Comparison of ENCODE assay signal across 22 cellular contexts in the genomic region with DNA sequence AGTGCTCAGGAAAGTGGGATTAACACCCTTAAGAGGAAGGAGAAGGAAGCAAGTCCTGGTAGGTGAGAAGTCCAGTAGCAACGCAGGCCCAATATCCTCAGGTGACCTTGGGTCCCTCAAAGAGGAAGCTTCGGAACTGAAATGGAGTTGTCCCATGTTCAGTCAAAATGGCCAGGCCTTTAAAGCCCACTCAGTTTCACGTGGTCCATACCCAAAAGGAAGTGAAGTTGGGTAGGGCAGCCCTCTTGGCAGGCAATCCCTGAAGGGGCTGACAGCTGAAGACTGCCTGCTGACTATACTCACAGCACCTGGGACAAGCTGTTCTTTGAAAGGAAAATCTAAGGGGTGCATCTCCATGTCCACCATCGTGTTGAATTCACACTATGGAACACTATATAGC. TPM values are rescaled to one million over a fixed set of nuclear protein-coding genes. Genes with fewer than 3 reads are reported as not detected.
DNase-seq lines count a peak whose midpoint lies in the region; ATAC-seq, FAIRE-seq and TF ChIP-seq lines count a peak whose summit lies in the region.
"Had no signal": no experiment of that assay in that cellular context is flagged by ENCODE, and none has a peak within 500 bp of the region (broad histone marks: within the 10 kb centered on the region; RNA-seq: fewer than 3 reads in every experiment).

No MANE protein-coding gene starts in this region.

- H3K4me1 ChIP-seq in upper lobe of left lung = peaks cover 17 to 41% (median 29%) of the 10 kb centered on the region in 4 donors
- H3K4me1 ChIP-seq: SJCRH30 had no signal

- 40 to 50% methylated on average over 3 to 4 of the region's 4 CpGs for WGBS in upper lobe of left lung, 2 donors

- TF ChIP-seq EP300 in upper lobe of left lung (IDR thresholded peaks at IDR 0.05) = no peak

- DNase-seq in GM19239 (ENCODE audit: insufficient read length, low spot score) (no peak), WTC11 (ENCODE audit: low spot score) (no peak), memory B cell (ENCODE audit: low spot score in 2 of 2) (no peak), upper lobe of left lung (peak in 1 of 2 donors; percentile 45), foreskin fibroblast (no peak), COLO829 (ENCODE audit: low spot score) (no peak)
- DNase-seq in activated CD4-positive, alpha-beta T cell treated with anti-CD3 and anti-CD28 coated beads for 48 hours = no peak
- DNase-seq: effector CD8-positive, alpha-beta T cell; naive thymus-derived CD8-positive, alpha-beta T cell; NCI-H187; NCI-H82; posterior cingulate gyrus; SJCRH30; stimulated activated CD4-positive, alpha-beta T cell treated with anti-CD3 and anti-CD28 coated beads, Interleukin-2, amount 100 ng/mL, for 24 hours; stimulated activated naive CD4-positive, alpha-beta T cell treated with Interleukin-2 at 50 U/mL for 16 hours; trophoblast cell had no signal

- H3K4me1 Mint-ChIP-seq in WTC11 (peaks cover 38% of the 10 kb centered on the region), memory B cell (peaks cover 41% of the 10 kb centered on the region)

- H3K9me3 Mint-ChIP-seq in WTC11 (no peaks in the 10 kb centered on the region), memory B cell (no peaks in the 10 kb centered on the region)
- H3K9me3 Mint-ChIP-seq: activated naive CD4-positive, alpha-beta T cell treated with anti-CD3 and anti-CD28 coated beads, Interleukin-2, amount 50 U/mL, for 72 hours; naive thymus-derived CD8-positive, alpha-beta T cell; T-helper 1 cell treated with Interleukin-12 subunit alpha and Interleukin-12 subunit beta and Interleukin-4 antibody, amounts not matched to agents 30 μg/mL and 1 μg/mL, for 36 hours had no signal

- H3K27me3 Mint-ChIP-seq in WTC11 (ENCODE audit: low read depth) = peaks cover 34% of the 10 kb centered on the region
- no peaks in the 10 kb centered on the region for H3K27me3 Mint-ChIP-seq in memory B cell
- H3K27me3 Mint-ChIP-seq: naive thymus-derived CD8-positive, alpha-beta T cell had no signal

- H3K4me3 Mint-ChIP-seq in WTC11 = peak overlapping the region; percentile 10; the same call in 1 of the 2 replicates
- peak overlapping the region; percentile 56 for H3K4me3 Mint-ChIP-seq in memory B cell
- H3K4me3 Mint-ChIP-seq: T-helper 1 cell treated with Interleukin-12 subunit alpha and Interleukin-12 subunit beta and Interleukin-4 antibody, amounts not matched to agents 30 μg/mL and 1 μg/mL, for 36 hours had no signal

- H3K27me3 ChIP-seq in upper lobe of left lung = no peaks in the 10 kb centered on the region
- H3K27me3 ChIP-seq: esophagus muscularis mucosa, SJCRH30 had no signal

- POLR2A ChIA-PET in WTC11 (lab: Charles Lee) = interaction anchor here (0.6 kb wide), 1 partner anchor 37 kb away, joined by 4 read pairs; no protein-coding TSS in a partner anchor

- peak overlapping the region; percentile 59 to 98 (median 94) for H3K27ac ChIP-seq in upper lobe of left lung
- H3K27ac ChIP-seq: SJCRH30 had no signal

- H3K4me3 ChIP-seq in upper lobe of left lung (no peak overlapping the region), foreskin fibroblast (ENCODE audit: low read depth in 1 of 2, low read length in 2 of 2) (no peak overlapping the region)
- H3K4me3 ChIP-seq: esophagus muscularis mucosa, K562, SJCRH30 had no signal

- no peaks in the 10 kb centered on the region for H3K9me3 ChIP-seq in upper lobe of left lung
- H3K9me3 ChIP-seq: esophagus muscularis mucosa, SJCRH30 had no signal

- peak in 1 of 4 donors; percentile 35 for TF ChIP-seq POLR2A in upper lobe of left lung (IDR thresholded peaks at IDR 0.05)

- FAIRE-seq in GM19239 (lab: Jason Lieb, UNC) = peak; percentile 53
- FAIRE-seq: D721Med, K562 had no signal

- CTCF ChIA-PET in WTC11 (lab: Charles Lee) = interaction anchor here (0.7 to 2.0 kb wide), 2 partner anchors 16 to 232 kb away, joined by 3 to 6 read pairs; no protein-coding TSS in a partner anchor

- ATAC-seq in WTC11 (no peak), memory B cell (ENCODE audit: low read depth) (no peak), upper lobe of left lung (ENCODE audit: low FRiP score in 2 of 2) (no peak)
- ATAC-seq: activated naive CD4-positive, alpha-beta T cell treated with anti-CD3 and anti-CD28 coated beads, Interleukin-2, amount 50 U/mL, for 72 hours; K562; naive thymus-derived CD8-positive, alpha-beta T cell; PC-3 had no signal

- no peaks in the 10 kb centered on the region for H3K36me3 ChIP-seq in upper lobe of left lung
- H3K36me3 ChIP-seq: esophagus muscularis mucosa, SJCRH30 had no signal

- TF ChIP-seq CTCF in WTC11 (IDR thresholded peaks at IDR 0.05) (no peak), upper lobe of left lung (IDR thresholded peaks at IDR 0.05) (no peak), foreskin fibroblast (IDR thresholded peaks at IDR 0.05; ENCODE audit: low read depth, low read length) (no peak)

- H3K36me3 Mint-ChIP-seq in WTC11 (no peaks in the 10 kb centered on the region), memory B cell (no peaks in the 10 kb centered on the region)
- H3K36me3 Mint-ChIP-seq: activated naive CD4-positive, alpha-beta T cell treated with anti-CD3 and anti-CD28 coated beads, Interleukin-2, amount 50 U/mL, for 72 hours had no signal

- no peak overlapping the region for H3K27ac Mint-ChIP-seq in WTC11
- H3K27ac Mint-ChIP-seq in memory B cell = peak overlapping the region; percentile 83
- H3K27ac Mint-ChIP-seq: activated naive CD4-positive, alpha-beta T cell treated with anti-CD3 and anti-CD28 coated beads, Interleukin-2, amount 50 U/mL, for 72 hours; T-helper 1 cell treated with Interleukin-12 subunit alpha and Interleukin-12 subunit beta and Interleukin-4 antibody, amounts not matched to agents 30 μg/mL and 1 μg/mL, for 36 hours had no signal

TF ChIP-seq in WTC11, 78 proteins besides CTCF, POLR2A, EP300 and RAD21:
- TF ChIP-seq SOX15 (CRISPR knock-in tag; IDR thresholded peaks at IDR 0.05) = no peak
- TF ChIP-seq, protein P1, sequence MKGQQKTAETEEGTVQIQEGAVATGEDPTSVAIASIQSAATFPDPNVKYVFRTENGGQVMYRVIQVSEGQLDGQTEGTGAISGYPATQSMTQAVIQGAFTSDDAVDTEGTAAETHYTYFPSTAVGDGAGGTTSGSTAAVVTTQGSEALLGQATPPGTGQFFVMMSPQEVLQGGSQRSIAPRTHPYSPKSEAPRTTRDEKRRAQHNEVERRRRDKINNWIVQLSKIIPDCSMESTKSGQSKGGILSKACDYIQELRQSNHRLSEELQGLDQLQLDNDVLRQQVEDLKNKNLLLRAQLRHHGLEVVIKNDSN (CRISPR knock-in tag; IDR thresholded peaks at IDR 0.05) = 0 out of 2 replicates have a peak, but pooled peaks have one; percentile 12
- TF ChIP-seq, protein P2, sequence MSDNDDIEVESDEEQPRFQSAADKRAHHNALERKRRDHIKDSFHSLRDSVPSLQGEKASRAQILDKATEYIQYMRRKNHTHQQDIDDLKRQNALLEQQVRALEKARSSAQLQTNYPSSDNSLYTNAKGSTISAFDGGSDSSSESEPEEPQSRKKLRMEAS (CRISPR knock-in tag; IDR thresholded peaks at IDR 0.05) = 0 out of 2 replicates have a peak, but pooled peaks have one; percentile 23
TF ChIP-seq in WTC11: peak in this region for 2.

RNA-seq across cellular contexts. Expression of a gene that starts 3.0 kb away (rescaled TPM):
- total RNA-seq in WTC11 (2021) = 1.5 to 2.0 TPM (median 1.6 TPM) in 3 replicates
- 100 to 1,000 TPM in 2 of 6 donors, 10 to 100 TPM in 4; 44.0 to 160 (median 73.8) TPM for total RNA-seq in upper lobe of left lung
- total RNA-seq: SJCRH30 had no signal

Comparison
In these comparisons a context has a peak if more than half of its experiments do, and no peak if none do; other contexts are left out.
1. RNA of a gene that starts 3.0 kb away (total RNA-seq): 44.0 to 160 TPM in upper lobe of left lung; 1.5 to 2.0 TPM in WTC11; every median in the first group is over 10 times any median in the second.